In the genomic region with DNA sequence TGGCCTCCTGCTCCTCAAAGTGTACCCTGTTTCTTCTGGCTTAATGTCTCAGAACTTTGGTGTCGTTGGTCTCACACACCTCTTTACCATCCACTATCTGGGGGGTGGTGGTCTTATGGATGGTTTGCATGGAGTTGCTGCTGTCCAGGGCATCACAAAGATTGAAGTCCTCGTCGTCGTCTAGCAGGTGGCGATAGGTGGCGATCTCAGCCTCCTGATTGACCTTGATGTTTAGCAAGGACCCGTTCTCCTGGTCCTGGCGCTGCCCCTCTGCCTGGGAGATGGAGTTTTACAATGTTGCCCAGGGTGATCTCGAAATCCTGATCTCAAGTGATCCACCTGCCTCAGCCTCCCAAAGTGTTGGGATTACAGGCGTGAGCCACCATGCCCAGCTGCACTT, we compare ENCODE assay signal across 16 cellular contexts. TPM values are rescaled to one million over a fixed set of nuclear protein-coding genes. Genes with fewer than 3 reads are reported as not detected.
DNase-seq lines count a peak whose midpoint lies in the region; ATAC-seq and TF ChIP-seq lines count a peak whose summit lies in the region.
"Had no signal": no experiment of that assay in that cellular context is flagged by ENCODE, and none has a peak within 500 bp of the region (broad histone marks: within the 10 kb centered on the region; RNA-seq: fewer than 3 reads in every experiment).

No MANE protein-coding gene starts in this region.

- TF ChIP-seq CTCF in OCI-LY1 (IDR thresholded peaks at IDR 0.05; ENCODE audit: low read length) (peak; percentile 34; the same call in 1 of the 2 replicates), neural progenitor cell (IDR thresholded peaks at IDR 0.05) (peak; percentile 9)

- CTCF ChIA-PET in HEK293T (lab: Yijun Ruan, JAX): interaction anchor here (1.1 kb wide), 1 partner anchor 9 kb away, joined by 3 read pairs; no protein-coding TSS in a partner anchor

- 0 out of 2 replicates have a peak, but pooled peaks cover 3% of the 10 kb centered on the region for H3K27me3 ChIP-seq in OCI-LY1 (ENCODE audit: insufficient read depth, low read length)
- no peaks in the 10 kb centered on the region for H3K27me3 ChIP-seq in neural progenitor cell
- H3K27me3 ChIP-seq: adrenal gland, vagina had no signal

- no peaks in the 10 kb centered on the region for H3K9me2 ChIP-seq in OCI-LY1 (ENCODE audit: low read depth, low read length)

- H3K27ac Mint-ChIP-seq in neural progenitor cell: no peak overlapping the region
- H3K27ac Mint-ChIP-seq: activated CD4-positive, alpha-beta T cell treated with anti-CD3 and anti-CD28 coated beads, Interleukin-2, amount 10 ng/mL, durations not matched to agents 7 days and 5 days; activated T-cell treated with anti-CD3 and anti-CD28 coated beads, Interleukin-2, amount 50 U/mL, for 24 hours; CD8-positive, alpha-beta T cell; T-helper 1 cell treated with Interleukin-12 subunit alpha and Interleukin-12 subunit beta and Interleukin-4 antibody, amounts not matched to agents 30 μg/mL and 1 μg/mL, for 36 hours had no signal

- H2AFZ ChIP-seq in OCI-LY1 (ENCODE audit: low read length) (no peak overlapping the region), neural progenitor cell (replicated peaks) (no peak overlapping the region)

- H4K20me1 ChIP-seq in OCI-LY1 (ENCODE audit: insufficient read depth, low read length) (no peaks in the 10 kb centered on the region), neural progenitor cell (ENCODE audit: low read depth) (no peaks in the 10 kb centered on the region)

- no peaks in the 10 kb centered on the region for H3K9me3 ChIP-seq in OCI-LY1 (ENCODE audit: low read length)
- H3K9me3 ChIP-seq in neural progenitor cell (ENCODE audit: low read depth): no peaks in the 10 kb centered on the region
- H3K9me3 ChIP-seq: adrenal gland, vagina had no signal

- H3K36me3 Mint-ChIP-seq in neural progenitor cell: no peaks in the 10 kb centered on the region
- H3K36me3 Mint-ChIP-seq: CD8-positive, alpha-beta T cell had no signal

- H3K4me2 ChIP-seq in OCI-LY1 (ENCODE audit: low read length): no peak overlapping the region
- H3K4me2 ChIP-seq in neural progenitor cell: no peak overlapping the region

- no peak for ATAC-seq in GM21723 (IDR thresholded peaks at IDR 0.05; ENCODE audit: unreplicated experiment)
- ATAC-seq: CD8-positive, alpha-beta T cell had no signal

- DNase-seq in HEK293T (ENCODE audit: extremely low spot score): no peak
- peak; percentile 35 to 54 for DNase-seq in dermis microvascular lymphatic vessel endothelial cell (ENCODE audit: low read depth in 2 of 2)
- peak; percentile 11 for DNase-seq in neural progenitor cell (ENCODE audit: low spot score)
- DNase-seq in central memory CD4-positive, alpha-beta T cell: no peak
- no peak for DNase-seq in GDM1 (lab: John Stamatoyannopoulos, UW)
- DNase-seq: activated CD4-positive, alpha-beta T cell treated with anti-CD3 and anti-CD28 coated beads, Interleukin-2, amount 10 ng/mL, durations not matched to agents 7 days and 5 days; activated T-cell treated with anti-CD3 and anti-CD28 coated beads, Interleukin-2, amount 50 U/mL, for 24 hours; adrenal gland; CD8-positive, alpha-beta T cell; cortex of kidney; NCI-H2081; stimulated activated naive CD4-positive, alpha-beta T cell treated with Interleukin-2 at 50 U/mL for 16 hours had no signal

- no peaks in the 10 kb centered on the region for H3K36me3 ChIP-seq in OCI-LY1 (ENCODE audit: insufficient read depth, low read length)
- H3K36me3 ChIP-seq in neural progenitor cell: no peaks in the 10 kb centered on the region
- H3K36me3 ChIP-seq: adrenal gland, vagina had no signal

- no peak overlapping the region for H3K4me3 ChIP-seq in OCI-LY1 (ENCODE audit: low read depth, low read length, poor library complexity, severe bottlenecking)
- H3K4me3 ChIP-seq in neural progenitor cell: no peak overlapping the region
- H3K4me3 ChIP-seq: adrenal gland, vagina had no signal

- no peaks in the 10 kb centered on the region for H3K4me1 ChIP-seq in OCI-LY1 (ENCODE audit: insufficient read depth, low read length, severe bottlenecking)
- H3K4me1 ChIP-seq in neural progenitor cell: no peaks in the 10 kb centered on the region
- H3K4me1 ChIP-seq: adrenal gland, vagina had no signal

- H3K9ac ChIP-seq in OCI-LY1 (ENCODE audit: low read length) (no peak overlapping the region), neural progenitor cell (no peak overlapping the region)

- POLR2A ChIA-PET in HEK293T (lab: Yijun Ruan, JAX): no interaction called here

- H3K27me3 Mint-ChIP-seq in neural progenitor cell (ENCODE audit: insufficient read depth, low read depth): peaks cover 2% of the 10 kb centered on the region
- H3K27me3 Mint-ChIP-seq: activated CD4-positive, alpha-beta T cell treated with anti-CD3 and anti-CD28 coated beads, Interleukin-2, amount 10 ng/mL, durations not matched to agents 7 days and 5 days; activated T-cell treated with anti-CD3 and anti-CD28 coated beads, Interleukin-2, amount 50 U/mL, for 24 hours had no signal

- H3K79me2 ChIP-seq in OCI-LY1 (ENCODE audit: insufficient read depth, low read length) (no peaks in the 10 kb centered on the region), neural progenitor cell (ENCODE audit: low read depth) (no peaks in the 10 kb centered on the region)

- H3K4me3 Mint-ChIP-seq in neural progenitor cell: no peak overlapping the region
- H3K4me3 Mint-ChIP-seq: activated CD4-positive, alpha-beta T cell treated with anti-CD3 and anti-CD28 coated beads, Interleukin-2, amount 10 ng/mL, durations not matched to agents 7 days and 5 days; activated T-cell treated with anti-CD3 and anti-CD28 coated beads, Interleukin-2, amount 50 U/mL, for 24 hours; CD8-positive, alpha-beta T cell; T-helper 1 cell treated with Interleukin-12 subunit alpha and Interleukin-12 subunit beta and Interleukin-4 antibody, amounts not matched to agents 30 μg/mL and 1 μg/mL, for 36 hours had no signal

- H3F3A ChIP-seq in OCI-LY1 (ENCODE audit: insufficient read depth, low read length): no peaks in the 10 kb centered on the region
- no peaks in the 10 kb centered on the region for H3F3A ChIP-seq in neural progenitor cell (ENCODE audit: low read depth)

- H3K27ac ChIP-seq in OCI-LY1 (ENCODE audit: low read depth, low read length, poor library complexity, severe bottlenecking): no peak overlapping the region
- no peak overlapping the region for H3K27ac ChIP-seq in neural progenitor cell
- H3K27ac ChIP-seq: adrenal gland, vagina had no signal

- no peaks in the 10 kb centered on the region for H3K4me1 Mint-ChIP-seq in neural progenitor cell
- H3K4me1 Mint-ChIP-seq: activated CD4-positive, alpha-beta T cell treated with anti-CD3 and anti-CD28 coated beads, Interleukin-2, amount 10 ng/mL, durations not matched to agents 7 days and 5 days had no signal

- H3K9me3 Mint-ChIP-seq in neural progenitor cell: no peaks in the 10 kb centered on the region
- H3K9me3 Mint-ChIP-seq: activated CD4-positive, alpha-beta T cell treated with anti-CD3 and anti-CD28 coated beads, Interleukin-2, amount 10 ng/mL, durations not matched to agents 7 days and 5 days; activated T-cell treated with anti-CD3 and anti-CD28 coated beads, Interleukin-2, amount 50 U/mL, for 24 hours; CD8-positive, alpha-beta T cell; T-helper 1 cell treated with Interleukin-12 subunit alpha and Interleukin-12 subunit beta and Interleukin-4 antibody, amounts not matched to agents 30 μg/mL and 1 μg/mL, for 36 hours had no signal

TF ChIP-seq in HEK293T, 16 proteins besides CTCF, POLR2A, EP300 and RAD21:
- peak; percentile 54; the same call in 1 of the 2 replicates for TF ChIP-seq L3MBTL2 (conservative IDR thresholded peaks at IDR 0.05)
- TF ChIP-seq BHLHE40 (IDR thresholded peaks at IDR 0.05; ENCODE audit: borderline replicate concordance): no peak

RNA-seq across cellular contexts. Expression of a gene that starts 31.1 kb away (rescaled TPM):
- total RNA-seq in dermis microvascular lymphatic vessel endothelial cell: 27.6 and 34.5 TPM in 2 replicates
- total RNA-seq in neural progenitor cell (ENCODE audit: low replicate concordance): 39.9 and 44.9 TPM in 2 replicates

Comparison
In these comparisons a context has a peak if more than half of its experiments do, and no peak if none do; other contexts are left out.
1. DNase-seq: peak in dermis microvascular lymphatic vessel endothelial cell (2 of 2) and neural progenitor cell (single experiment); none in HEK293T (single experiment), central memory CD4-positive, alpha-beta T cell (single experiment) and GDM1 (single experiment).